Comparison of ENCODE assay signal across 19 cellular contexts in genomic region chr15:94317211-94317610, GRCh38.
A peak's percentile ranks its signal among the peaks of the same experiment; 100 is the strongest.
DNase-seq lines count a peak whose midpoint lies in the region; ATAC-seq and TF ChIP-seq lines count a peak whose summit lies in the region.
"Had no signal": no experiment of that assay in that cellular context is flagged by ENCODE, and none has a peak within 500 bp of the region (broad histone marks: within the 10 kb centered on the region; RNA-seq: fewer than 3 reads in every experiment).

No MANE protein-coding gene starts in this region.

- H3K27ac Mint-ChIP-seq in activated T-cell treated with anti-CD3 and anti-CD28 coated beads, Interleukin-2, amount 50 U/mL, for 24 hours: peak overlapping the region; percentile 44
- H3K27ac Mint-ChIP-seq in effector memory CD8-positive, alpha-beta T cell: peak overlapping the region; percentile 8 to 82
- H3K27ac Mint-ChIP-seq in natural killer cell: peak overlapping the region; percentile 77 to 81
- H3K27ac Mint-ChIP-seq: CD4-positive, CD25-positive, alpha-beta regulatory T cell had no signal

- no peaks in the 10 kb centered on the region for H3K9me3 Mint-ChIP-seq in activated T-cell treated with anti-CD3 and anti-CD28 coated beads, Interleukin-2, amount 50 U/mL, for 24 hours
- no peaks in the 10 kb centered on the region for H3K9me3 Mint-ChIP-seq in effector memory CD8-positive, alpha-beta T cell
- H3K9me3 Mint-ChIP-seq in natural killer cell: no peaks in the 10 kb centered on the region

- no peak for TF ChIP-seq CTCF in natural killer cell (IDR thresholded peaks at IDR 0.05)
- no peak for TF ChIP-seq CTCF in omental fat pad (IDR thresholded peaks at IDR 0.05)

- intact Hi-C loops in natural killer cell (cut with micrococcal nuclease): no loop called here

- H3K4me3 Mint-ChIP-seq in activated T-cell treated with anti-CD3 and anti-CD28 coated beads, Interleukin-2, amount 50 U/mL, for 24 hours: no peak overlapping the region
- no peak overlapping the region for H3K4me3 Mint-ChIP-seq in effector memory CD8-positive, alpha-beta T cell
- H3K4me3 Mint-ChIP-seq in natural killer cell: no peak overlapping the region
- H3K4me3 Mint-ChIP-seq: CD4-positive, CD25-positive, alpha-beta regulatory T cell had no signal

- DNase-seq in activated T-cell treated with anti-CD3 and anti-CD28 coated beads, Interleukin-2, amount 50 U/mL, for 24 hours: no peak
- no peak for DNase-seq in activated T-cell treated with anti-CD3 and anti-CD28 coated beads, Interleukin-2, amount 50 U/mL, for 48 hours
- no peak for DNase-seq in effector memory CD8-positive, alpha-beta T cell
- DNase-seq in natural killer cell (no peak), DMS 273 treated with DMSO at 0.1 percent for 48 hours (lab: John Stamatoyannopoulos, UW) (no peak), omental fat pad (ENCODE audit: low spot score) (no peak)
- DNase-seq: CD4-positive, CD25-positive, alpha-beta regulatory T cell; GDM1; HCEC 1CT; NCI-H1048; NCI-H1417; NCI-H1694; NCI-H2081; NCI-H2227 treated with DMSO at 0.1 percent for 48 hours; NCI-H526 treated with DMSO at 0.1 percent for 48 hours; SHP77 had no signal

- peaks cover 4% of the 10 kb centered on the region for H3K4me1 Mint-ChIP-seq in activated T-cell treated with anti-CD3 and anti-CD28 coated beads, Interleukin-2, amount 50 U/mL, for 24 hours (ENCODE audit: low read depth)
- H3K4me1 Mint-ChIP-seq in effector memory CD8-positive, alpha-beta T cell (ENCODE audit: low read depth in 2 of 2): peaks cover 0 to 17% of the 10 kb centered on the region in 2 donors
- H3K4me1 Mint-ChIP-seq in natural killer cell: peaks cover 44 to 65% of the 10 kb centered on the region in 2 donors

- H3K36me3 Mint-ChIP-seq in activated T-cell treated with anti-CD3 and anti-CD28 coated beads, Interleukin-2, amount 50 U/mL, for 24 hours (ENCODE audit: low read depth): peaks cover 56% of the 10 kb centered on the region
- H3K36me3 Mint-ChIP-seq in effector memory CD8-positive, alpha-beta T cell (ENCODE audit: insufficient read depth): peaks cover 29% of the 10 kb centered on the region
- H3K36me3 Mint-ChIP-seq in natural killer cell: peaks cover 35% of the 10 kb centered on the region

- no peaks in the 10 kb centered on the region for H3K27me3 Mint-ChIP-seq in activated T-cell treated with anti-CD3 and anti-CD28 coated beads, Interleukin-2, amount 50 U/mL, for 24 hours
- H3K27me3 Mint-ChIP-seq in effector memory CD8-positive, alpha-beta T cell: no peaks in the 10 kb centered on the region
- H3K27me3 Mint-ChIP-seq in natural killer cell (ENCODE audit: low read depth in 2 of 2): no peaks in the 10 kb centered on the region
- H3K27me3 Mint-ChIP-seq: CD4-positive, CD25-positive, alpha-beta regulatory T cell had no signal

- ATAC-seq in effector memory CD8-positive, alpha-beta T cell (replicated peaks): no peak
- ATAC-seq in natural killer cell (no peak), GM19351 (IDR thresholded peaks at IDR 0.05; ENCODE audit: unreplicated experiment) (no peak), omental fat pad (ENCODE audit: low FRiP score) (no peak)
- ATAC-seq: GM12878, Panc1 had no signal
